In the genomic region with DNA sequence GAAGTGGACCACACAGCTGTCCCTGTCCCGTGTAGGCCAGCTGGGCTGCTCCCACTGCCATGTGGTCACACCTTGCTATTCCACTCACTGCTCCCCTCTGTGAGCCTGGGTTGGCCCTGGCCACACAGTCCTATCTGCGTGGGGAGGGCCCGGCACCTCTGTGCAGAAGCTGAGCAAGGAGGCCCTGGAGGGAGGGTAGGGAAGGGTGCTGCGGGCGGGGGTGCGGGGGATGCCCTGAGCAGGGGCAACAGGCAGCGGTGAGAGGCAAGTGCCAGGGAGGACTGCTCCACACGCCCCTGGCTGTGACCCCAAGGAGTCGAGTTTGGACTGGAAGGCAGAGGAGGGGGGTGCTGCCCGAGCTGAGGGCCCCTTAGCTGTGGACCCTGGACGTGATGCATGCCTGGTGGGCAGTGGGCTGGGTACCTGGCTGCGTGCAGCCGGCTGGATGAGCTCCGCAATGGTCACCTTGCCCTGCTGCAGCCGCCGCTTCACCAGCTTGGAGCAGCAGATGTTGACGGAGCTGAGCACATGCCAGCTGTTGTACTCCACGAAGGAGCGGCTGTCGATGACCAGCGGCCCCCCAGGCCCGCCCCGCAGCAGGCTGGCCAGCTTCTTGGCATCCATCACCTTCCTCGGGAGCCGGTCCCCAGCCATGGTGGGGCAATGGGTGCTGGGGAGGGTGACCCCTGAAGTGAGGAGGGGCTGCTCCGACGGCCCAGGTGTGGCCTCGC, we compare ENCODE assay signal across 17 cellular contexts. TPM values are rescaled to one million over a fixed set of nuclear protein-coding genes. Genes with fewer than 3 reads are reported as not detected.
DNase-seq lines count a peak whose midpoint lies in the region; ATAC-seq, FAIRE-seq and TF ChIP-seq lines count a peak whose summit lies in the region.
"Had no signal": no experiment of that assay in that cellular context is flagged by ENCODE, and none has a peak within 500 bp of the region (broad histone marks: within the 10 kb centered on the region; RNA-seq: fewer than 3 reads in every experiment).

No MANE protein-coding gene starts in this region.

- H3K4me1 ChIP-seq in A549 (peaks cover 32% of the 10 kb centered on the region), sigmoid colon (peaks cover 0 to 77% (median 54%) of the 10 kb centered on the region in 4 donors)

- no peak for TF ChIP-seq EP300 in A549 (IDR thresholded peaks at IDR 0.05)
- TF ChIP-seq EP300 in sigmoid colon (IDR thresholded peaks at IDR 0.05) = no peak

- TF ChIP-seq CTCF in A549 (IDR thresholded peaks at IDR 0.05) (no peak), WERI-Rb-1 (IDR thresholded peaks at IDR 0.05; ENCODE audit: low read depth, low read length) (no peak), sigmoid colon (IDR thresholded peaks at IDR 0.05) (no peak), RWPE1 (conservative IDR thresholded peaks at IDR 0.05; ENCODE audit: low read depth) (no peak)

- TF ChIP-seq POLR2A in A549 (IDR thresholded peaks at IDR 0.05; ENCODE audit: low read length) (no peak), sigmoid colon (IDR thresholded peaks at IDR 0.05) (no peak)

- H3K36me3 ChIP-seq in WERI-Rb-1 (peaks cover 51% of the 10 kb centered on the region), sigmoid colon (peaks cover 0 to 18% (median 9%) of the 10 kb centered on the region in 4 donors)
- H3K36me3 ChIP-seq: vagina had no signal

- H3K27me3 ChIP-seq in WERI-Rb-1 (ENCODE audit: insufficient read depth, low read depth, severe bottlenecking) (no peaks in the 10 kb centered on the region), sigmoid colon (no peaks in the 10 kb centered on the region)
- H3K27me3 ChIP-seq: vagina had no signal

- TF ChIP-seq RAD21 in A549 (conservative IDR thresholded peaks at IDR 0.05 in 1 of 2, IDR thresholded peaks at IDR 0.05 in 1 of 2) = no peak

- 83% methylated on average over 24 of the region's 28 CpGs for WGBS in A549 (ENCODE audit: missing lambda C conversion rate)
- 85 to 86% methylated on average over 28 of the region's 28 CpGs for WGBS in sigmoid colon, 2 donors

- ATAC-seq in A549 (no peak), GM18858 (IDR thresholded peaks at IDR 0.05; ENCODE audit: unreplicated experiment) (no peak), HG03565 (IDR thresholded peaks at IDR 0.05; ENCODE audit: unreplicated experiment) (no peak)
- ATAC-seq: activated CD8-positive, alpha-beta memory T cell treated with anti-CD3 and anti-CD28 coated beads, Interleukin-2, amount 10 ng/mL, durations not matched to agents 7 days and 5 days; stimulated activated naive B cell treated with anti-CD40 and anti-IgM and Interleukin-4, amounts not matched to agents 10 μg/mL and 1 μg/mL and 100 μg/mL, for 72 hours had no signal

- intact Hi-C loops in cardiac septum (cut with DNase I) = no loop called here
- intact Hi-C loops in sigmoid colon (cut with DNase I) = no loop called here

- DNase-seq in A549 (ENCODE audit: low read depth in 1 of 2, low spot score in 1 of 2) (no peak), WERI-Rb-1 (no peak), cardiac septum (ENCODE audit: low spot score) (peak; percentile 75), sigmoid colon (peak; percentile 62), germinal center (ENCODE audit: low spot score) (no peak), RWPE1 (ENCODE audit: low spot score) (no peak)
- DNase-seq: activated CD8-positive, alpha-beta memory T cell treated with anti-CD3 and anti-CD28 coated beads, Interleukin-2, amount 10 ng/mL, durations not matched to agents 7 days and 5 days; activated gamma-delta T cell treated with Interleukin-2 at 50 U/mL for 16 hours; mammary epithelial cell; NCI-H1930; stimulated activated CD4-positive, alpha-beta T cell treated with anti-CD3 and anti-CD28 coated beads, Interleukin-15, amount 100 ng/mL, for 24 hours; stimulated activated naive B cell treated with anti-CD40 and anti-IgM and Interleukin-4, amounts not matched to agents 10 μg/mL and 1 μg/mL and 100 μg/mL, for 72 hours had no signal

- POLR2A ChIA-PET in A549 (lab: Yijun Ruan, JAX) = no interaction called here
- POLR2A ChIA-PET in RWPE1 (lab: Yijun Ruan, JAX; ENCODE audit: low non-redundant PET) = no interaction called here

- peak overlapping the region; percentile 15; the same call in 1 of the 3 replicates for H3K4me2 ChIP-seq in A549

- no peak overlapping the region; a peak in 1 of 6 replicates for H3K27ac ChIP-seq in A549
- H3K27ac ChIP-seq in WERI-Rb-1 = peak overlapping the region; percentile 65
- H3K27ac ChIP-seq in sigmoid colon = peak overlapping the region; percentile 40 to 99 (median 72)
- no peak overlapping the region for H3K27ac ChIP-seq in RWPE1

- no peak for FAIRE-seq in A549 (lab: Jason Lieb, UNC)

- CTCF ChIA-PET in A549 (lab: Yijun Ruan, JAX) (interaction anchor here (1.0 to 26.3 kb wide), 9 partner anchors 9 to 363 kb away, joined by 3 to 719 read pairs (median 3); no protein-coding TSS in a partner anchor), RWPE1 (lab: Yijun Ruan, JAX) (interaction anchor here (0.6 to 4.8 kb wide), 4 partner anchors 9 to 1252 kb away, joined by 3 to 26 read pairs (median 4); no protein-coding TSS in a partner anchor)

- H3K9me3 ChIP-seq in A549 = no peaks in the 10 kb centered on the region
- H3K9me3 ChIP-seq in WERI-Rb-1 (ENCODE audit: severe bottlenecking) = no peaks in the 10 kb centered on the region
- H3K9me3 ChIP-seq in sigmoid colon = no peaks in the 10 kb centered on the region
- H3K9me3 ChIP-seq: vagina had no signal

- H3K4me3 ChIP-seq in A549 (no peak overlapping the region), WERI-Rb-1 (ENCODE audit: low read depth, low read length) (no peak overlapping the region), sigmoid colon (no peak overlapping the region)
- H3K4me3 ChIP-seq: vagina had no signal

TF ChIP-seq in A549, 52 proteins besides CTCF, POLR2A, EP300 and RAD21 (continues in another document):
- TF ChIP-seq EHF (CRISPR knock-in tag; IDR thresholded peaks at IDR 0.05) (no peak), ATOH8 (CRISPR knock-in tag; IDR thresholded peaks at IDR 0.05; ENCODE audit: low read depth) (no peak), TP53 (CRISPR knock-in tag; IDR thresholded peaks at IDR 0.05) (no peak), HOXA7 (CRISPR knock-in tag; IDR thresholded peaks at IDR 0.05) (no peak)

RNA-seq across cellular contexts. Expression of gene DUSP8, which starts 6.7 kb away (rescaled TPM):
- polyA plus RNA-seq in A549 (2011; rRNA removed) = 2.6 and 3.6 TPM in 2 replicates
- polyA plus RNA-seq in A549 (2012; cell fraction: cytosol; rRNA removed) = 2.3 and 5.0 TPM in 2 replicates
- 8.1 and 8.6 TPM in 2 replicates for polyA plus RNA-seq in A549 (2012; cell fraction: nucleus; rRNA removed)
- polyA plus RNA-seq in A549 (2017; fragmentation: RNase III; extraction: RNeasy Plus Mini Kit Qiagen cat#74134 plus additional on column Dnase treatment) = 0.59 to 1.2 TPM (median 0.72 TPM) in 3 replicates
- polyA minus RNA-seq in A549 (2011; rRNA and poly(A)+ RNA removed) = 5.7 and 7.9 TPM in 2 replicates
- total RNA-seq in cardiac septum = 36.9 TPM
- 1 to 10 TPM in 3 of 4 donors, under 1 TPM in 1; 0.66 to 4.4 (median 2.1) TPM for total RNA-seq in sigmoid colon
- polyA plus RNA-seq in sigmoid colon = 10 to 100 TPM in 1 of 3 donors, 1 to 10 TPM in 2; 6.6 to 12.7 (median 7.0) TPM

RNA-seq across cellular contexts. Expression of gene KRTAP5-1, which starts 19.7 kb away (rescaled TPM):
- polyA plus RNA-seq in A549 (2011; rRNA removed) (not detected in 2 replicates), A549 (2017; fragmentation: RNase III; extraction: RNeasy Plus Mini Kit Qiagen cat#74134 plus additional on column Dnase treatment) (not detected in 3 replicates), sigmoid colon (not detected)
- not detected in 2 replicates for polyA plus RNA-seq in A549 (2012; cell fraction: cytosol; rRNA removed)
- not detected in 2 replicates for polyA plus RNA-seq in A549 (2012; cell fraction: nucleus; rRNA removed)
- not detected in 2 replicates for polyA minus RNA-seq in A549 (2011; rRNA and poly(A)+ RNA removed)
- total RNA-seq in cardiac septum (not detected), sigmoid colon (not detected)
- total RNA-seq: activated CD8-positive, alpha-beta memory T cell treated with anti-CD3 and anti-CD28 coated beads, Interleukin-2, amount 10 ng/mL, durations not matched to agents 7 days and 5 days; esophagus mucosa; mammary epithelial cell; pulmonary artery endothelial cell; vagina had no signal
- polyA plus RNA-seq: mammary epithelial cell had no signal

RNA-seq across cellular contexts. Expression of gene KRTAP5-2, which starts 32.8 kb away (rescaled TPM):
- not detected in 2 replicates for polyA plus RNA-seq in A549 (2011; rRNA removed)
- polyA plus RNA-seq in A549 (2012; cell fraction: cytosol; rRNA removed) = not detected in 2 replicates
- polyA plus RNA-seq in A549 (2012; cell fraction: nucleus; rRNA removed) = 0.05 TPM in 1 of 2 replicates, not detected in the other
- polyA plus RNA-seq in A549 (2017; fragmentation: RNase III; extraction: RNeasy Plus Mini Kit Qiagen cat#74134 plus additional on column Dnase treatment) = not detected in 3 replicates
- polyA minus RNA-seq in A549 (2011; rRNA and poly(A)+ RNA removed) = not detected in 2 replicates
- total RNA-seq in cardiac septum = not detected
- total RNA-seq in sigmoid colon = not detected
- polyA plus RNA-seq in sigmoid colon = under 1 TPM in 1 of 3 donors, not detected in 2; 0.29 TPM
- total RNA-seq: activated CD8-positive, alpha-beta memory T cell treated with anti-CD3 and anti-CD28 coated beads, Interleukin-2, amount 10 ng/mL, durations not matched to agents 7 days and 5 days; esophagus mucosa; mammary epithelial cell; pulmonary artery endothelial cell; vagina had no signal
- polyA plus RNA-seq: mammary epithelial cell had no signal

RNA-seq across cellular contexts. Expression of gene KRTAP5-3, which starts 42.9 kb away (rescaled TPM):
- not detected in 2 replicates for polyA plus RNA-seq in A549 (2011; rRNA removed)
- not detected in 2 replicates for polyA plus RNA-seq in A549 (2012; cell fraction: cytosol; rRNA removed)
- not detected in 2 replicates for polyA plus RNA-seq in A549 (2012; cell fraction: nucleus; rRNA removed)
- not detected in 3 replicates for polyA plus RNA-seq in A549 (2017; fragmentation: RNase III; extraction: RNeasy Plus Mini Kit Qiagen cat#74134 plus additional on column Dnase treatment)
- polyA minus RNA-seq in A549 (2011; rRNA and poly(A)+ RNA removed) = not detected in 2 replicates
- not detected for total RNA-seq in cardiac septum
- total RNA-seq in sigmoid colon = not detected
- not detected for polyA plus RNA-seq in sigmoid colon
- total RNA-seq: activated CD8-positive, alpha-beta memory T cell treated with anti-CD3 and anti-CD28 coated beads, Interleukin-2, amount 10 ng/mL, durations not matched to agents 7 days and 5 days; esophagus mucosa; mammary epithelial cell; pulmonary artery endothelial cell; vagina had no signal
- polyA plus RNA-seq: mammary epithelial cell had no signal

RNA-seq across cellular contexts. Expression of gene KRTAP5-4, which starts 56.6 kb away (rescaled TPM):
- polyA plus RNA-seq in A549 (2011; rRNA removed) (not detected in 2 replicates), A549 (2017; fragmentation: RNase III; extraction: RNeasy Plus Mini Kit Qiagen cat#74134 plus additional on column Dnase treatment) (not detected in 3 replicates), sigmoid colon (not detected)
- not detected in 2 replicates for polyA plus RNA-seq in A549 (2012; cell fraction: cytosol; rRNA removed)
- polyA plus RNA-seq in A549 (2012; cell fraction: nucleus; rRNA removed) = not detected in 2 replicates
- not detected in 2 replicates for polyA minus RNA-seq in A549 (2011; rRNA and poly(A)+ RNA removed)
- total RNA-seq in cardiac septum (not detected), sigmoid colon (not detected)
- total RNA-seq: activated CD8-positive, alpha-beta memory T cell treated with anti-CD3 and anti-CD28 coated beads, Interleukin-2, amount 10 ng/mL, durations not matched to agents 7 days and 5 days; esophagus mucosa; mammary epithelial cell; pulmonary artery endothelial cell; vagina had no signal
- polyA plus RNA-seq: mammary epithelial cell had no signal

Comparison
In these comparisons a context has a peak if more than half of its experiments do, and no peak if none do; other contexts are left out.
1. DNase-seq: peak in cardiac septum (single experiment) and sigmoid colon (single experiment); none in A549 (0 of 2), WERI-Rb-1 (single experiment), germinal center (single experiment) and RWPE1 (single experiment).
2. H3K27ac ChIP-seq: peak in WERI-Rb-1 (single experiment) and sigmoid colon (4 of 4); none in A549 (0 of 2) and RWPE1 (single experiment).